Comparison of ENCODE assay signal across 20 cellular contexts in genomic region chr5:164336906-164337305, GRCh38.
DNase-seq lines count a peak whose midpoint lies in the region; ATAC-seq and TF ChIP-seq lines count a peak whose summit lies in the region.
"Had no signal": no experiment of that assay in that cellular context is flagged by ENCODE, and none has a peak within 500 bp of the region (broad histone marks: within the 10 kb centered on the region; RNA-seq: fewer than 3 reads in every experiment).

No MANE protein-coding gene starts in this region.

- H3K27ac ChIP-seq in A673 (ENCODE audit: low read depth, low read length, poor library complexity, severe bottlenecking) = no peak overlapping the region
- H3K27ac ChIP-seq: testis had no signal

- H3K4me3 ChIP-seq in astrocyte of the cerebellum (ENCODE audit: low read depth, low read length) = no peak overlapping the region
- no peak overlapping the region for H3K4me3 ChIP-seq in fibroblast of pulmonary artery (replicated peaks; ENCODE audit: low read depth, low read length)
- no peak overlapping the region for H3K4me3 ChIP-seq in skeletal muscle cell (ENCODE audit: low read depth, low read length)
- H3K4me3 ChIP-seq in A673 (ENCODE audit: low read depth, low read length, poor library complexity, severe bottlenecking) = no peak overlapping the region
- H3K4me3 ChIP-seq: testis had no signal

- H3K9me3 Mint-ChIP-seq in stimulated activated memory B cell treated with anti-CD40 and anti-IgM and Interleukin-4, amounts not matched to agents 10 μg/mL and 1 μg/mL and 100 μg/mL, for 72 hours = no peaks in the 10 kb centered on the region
- H3K9me3 Mint-ChIP-seq: dendritic cell treated with granulocyte-macrophage colony-stimulating factor and Interleukin-4, amounts not matched to agents 40 ng/mL and 50 ng/mL, for 4 days had no signal

- no peaks in the 10 kb centered on the region for H3K4me1 ChIP-seq in A673 (ENCODE audit: insufficient read depth, low read length, poor library complexity, severe bottlenecking)
- H3K4me1 ChIP-seq: testis had no signal

- BruUV-seq in A673 (replicated peaks; lab: Mats Ljungman, UMichigan) = no TSS peak

- no peak for ATAC-seq in stimulated activated memory B cell treated with anti-CD40 and anti-IgM and Interleukin-4, amounts not matched to agents 10 μg/mL and 1 μg/mL and 100 μg/mL, for 72 hours
- ATAC-seq: sciatic nerve, T-helper 17 cell had no signal

- H3K9me3 ChIP-seq in A673 (ENCODE audit: low read depth, low read length, poor library complexity, severe bottlenecking) = no peaks in the 10 kb centered on the region
- H3K9me3 ChIP-seq: testis had no signal

- intact Hi-C loops in A673 (cut with micrococcal nuclease; ENCODE audit: unreplicated experiment) = no loop called here

- CTCF ChIA-PET in A673 (lab: Charles Lee) = no interaction called here

- no peak overlapping the region for H3K4me3 Mint-ChIP-seq in stimulated activated memory B cell treated with anti-CD40 and anti-IgM and Interleukin-4, amounts not matched to agents 10 μg/mL and 1 μg/mL and 100 μg/mL, for 72 hours
- H3K4me3 Mint-ChIP-seq: dendritic cell treated with granulocyte-macrophage colony-stimulating factor and Interleukin-4, amounts not matched to agents 40 ng/mL and 50 ng/mL, for 4 days; T-helper 17 cell had no signal

- POLR2A ChIA-PET in A673 (lab: Charles Lee; ENCODE audit: low non-redundant PET) = no interaction called here

- H3K4me1 Mint-ChIP-seq in stimulated activated memory B cell treated with anti-CD40 and anti-IgM and Interleukin-4, amounts not matched to agents 10 μg/mL and 1 μg/mL and 100 μg/mL, for 72 hours = no peaks in the 10 kb centered on the region
- H3K4me1 Mint-ChIP-seq: T-helper 17 cell had no signal

- DNase-seq in HCEC 1CT (peak; percentile 7), astrocyte of the cerebellum (ENCODE audit: low read depth) (peak; percentile 43), fibroblast of pulmonary artery (ENCODE audit: low read depth) (peak; percentile 87), skeletal muscle cell (ENCODE audit: low read depth) (peak; percentile 92), GF-D8 (lab: John Stamatoyannopoulos, UW) (no peak), A673 (ENCODE audit: low spot score) (no peak), KBM-7 (no peak)
- DNase-seq: activated CD4-positive, alpha-beta T cell treated with anti-CD3 and anti-CD28 coated beads for 1 hour; activated effector memory CD4-positive, alpha-beta T cell treated with anti-CD3 and anti-CD28 coated beads, Interleukin-2, amount 50 U/mL, for 16 hours; erythroblast; hippocampal formation; kidney; NCI-H1694; NCI-H510A; SHP77; T-helper 17 cell; testis had no signal

- H3K27me3 ChIP-seq in A673 (replicated peaks; ENCODE audit: insufficient read depth, low read depth, low read length, poor library complexity) = no peaks in the 10 kb centered on the region
- H3K27me3 ChIP-seq: testis had no signal

- in situ Hi-C loops in astrocyte of the cerebellum (cut with HindIII; ENCODE audit: low sequenced_read_pairs) (no loop called here), KBM-7 (cut with MboI; ENCODE audit: low pct_unique_long_range_greater_than_20kb, low sequenced_read_pairs) (no loop called here)

- TF ChIP-seq CTCF in astrocyte of the cerebellum (IDR thresholded peaks at IDR 0.05; ENCODE audit: low read depth, low read length, missing control alignments) (no peak), fibroblast of pulmonary artery (IDR thresholded peaks at IDR 0.05; ENCODE audit: low read length, missing control alignments) (no peak), A673 (conservative IDR thresholded peaks at IDR 0.05; ENCODE audit: low read depth, low read length) (no peak)

- no peaks in the 10 kb centered on the region for H3K27me3 Mint-ChIP-seq in stimulated activated memory B cell treated with anti-CD40 and anti-IgM and Interleukin-4, amounts not matched to agents 10 μg/mL and 1 μg/mL and 100 μg/mL, for 72 hours
- H3K27me3 Mint-ChIP-seq: dendritic cell treated with granulocyte-macrophage colony-stimulating factor and Interleukin-4, amounts not matched to agents 40 ng/mL and 50 ng/mL, for 4 days; T-helper 17 cell had no signal

- no peaks in the 10 kb centered on the region for H3K36me3 ChIP-seq in A673 (ENCODE audit: insufficient read depth, low read length, poor library complexity, severe bottlenecking)

- H3K27ac Mint-ChIP-seq in stimulated activated memory B cell treated with anti-CD40 and anti-IgM and Interleukin-4, amounts not matched to agents 10 μg/mL and 1 μg/mL and 100 μg/mL, for 72 hours = no peak overlapping the region
- H3K27ac Mint-ChIP-seq: dendritic cell treated with granulocyte-macrophage colony-stimulating factor and Interleukin-4, amounts not matched to agents 40 ng/mL and 50 ng/mL, for 4 days; T-helper 17 cell had no signal

- H3K36me3 Mint-ChIP-seq in stimulated activated memory B cell treated with anti-CD40 and anti-IgM and Interleukin-4, amounts not matched to agents 10 μg/mL and 1 μg/mL and 100 μg/mL, for 72 hours = no peaks in the 10 kb centered on the region

Comparison
In these comparisons a context has a peak if more than half of its experiments do, and no peak if none do; other contexts are left out.
1. DNase-seq: peak in HCEC 1CT (single experiment), astrocyte of the cerebellum (single experiment), fibroblast of pulmonary artery (single experiment) and skeletal muscle cell (single experiment); none in GF-D8 (single experiment), A673 (single experiment) and KBM-7 (single experiment).